In the genomic region with DNA sequence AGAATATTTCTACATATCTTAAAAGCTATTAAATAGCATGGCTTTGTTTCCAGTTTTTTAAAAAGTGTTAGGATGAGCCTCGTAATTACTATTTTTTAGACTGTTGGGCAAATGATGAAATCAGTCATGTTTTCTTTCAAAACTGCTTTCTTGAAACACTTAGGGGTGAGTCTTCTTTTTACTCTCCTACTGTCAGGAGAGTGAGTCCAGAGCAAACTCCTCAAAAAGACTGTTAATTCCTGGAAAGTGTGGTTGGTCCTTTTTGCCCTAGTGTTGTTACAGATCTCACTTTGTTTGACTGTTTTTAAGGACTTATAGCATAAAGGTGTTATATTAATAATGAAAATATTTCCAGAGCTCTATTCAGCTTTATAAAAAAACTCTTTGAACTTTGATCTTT, we compare ENCODE assay signal across 17 cellular contexts. TPM values are rescaled to one million over a fixed set of nuclear protein-coding genes. Genes with fewer than 3 reads are reported as not detected.
DNase-seq lines count a peak whose midpoint lies in the region; FAIRE-seq and TF ChIP-seq lines count a peak whose summit lies in the region.
"Had no signal": no experiment of that assay in that cellular context is flagged by ENCODE, and none has a peak within 500 bp of the region (broad histone marks: within the 10 kb centered on the region; RNA-seq: fewer than 3 reads in every experiment).

No MANE protein-coding gene starts in this region.

- intact Hi-C loops in OCI-LY7 (cut with micrococcal nuclease; ENCODE audit: unreplicated experiment) = loop anchor here (2.0 to 10.0 kb wide), 2 partner anchors 194 to 600 kb away; partner anchors contain the start of genes AIMP1 and TBCK

- H3K36me3 ChIP-seq in ACC112 (ENCODE audit: insufficient read depth, low read length) = 0 out of 2 replicates have a peak, but pooled peaks cover 10% of the 10 kb centered on the region
- H3K36me3 ChIP-seq in OCI-LY7 (ENCODE audit: insufficient read depth, low read length) = peaks cover 13% of the 10 kb centered on the region; the same call in 1 of the 2 replicates
- no peaks in the 10 kb centered on the region for H3K36me3 ChIP-seq in fibroblast of lung (ENCODE audit: control insufficient read depth, insufficient read depth, low read length)
- H3K36me3 ChIP-seq: prostate gland had no signal

- H3K4me1 ChIP-seq in ACC112 (ENCODE audit: control insufficient read depth, insufficient read depth, low read length, unreplicated experiment) (peaks cover 42% of the 10 kb centered on the region), OCI-LY7 (ENCODE audit: insufficient read depth, low read length, poor library complexity, severe bottlenecking) (peaks cover 15% of the 10 kb centered on the region), fibroblast of lung (ENCODE audit: control insufficient read depth, extremely low read depth, insufficient read depth, low read length) (peaks cover 7% of the 10 kb centered on the region)
- H3K4me1 ChIP-seq: prostate gland had no signal

- H3K4me3 ChIP-seq in ACC112 (ENCODE audit: low read depth, low read length) = no peak overlapping the region
- H3K4me3 ChIP-seq in OCI-LY7 (ENCODE audit: low read depth, low read length, poor library complexity, severe bottlenecking) = no peak overlapping the region
- no peak overlapping the region for H3K4me3 ChIP-seq in fibroblast of lung (replicated peaks in 1 of 4; ENCODE audit: control extremely low read depth in 1 of 4, insufficient read depth in 1 of 4, low read depth in 3 of 4, low read length in 4 of 4)
- H3K4me3 ChIP-seq: GM23248, prostate gland had no signal

- FAIRE-seq in GM12892 (lab: Jason Lieb, UNC) = peak; percentile 46
- FAIRE-seq: HepG2 had no signal

- POLR2A ChIA-PET in OCI-LY7 (lab: Charles Lee) = interaction anchor here (0.6 to 1.0 kb wide), 5 partner anchors 20 to 241 kb away, joined by 3 to 4 read pairs (median 3); partner anchors contain the start of gene PPA2

- BruUV-seq in OCI-LY7 (replicated peaks; lab: Mats Ljungman, UMichigan) = no TSS peak

- TF ChIP-seq CTCF in OCI-LY7 (conservative IDR thresholded peaks at IDR 0.05; ENCODE audit: low read length) (no peak), fibroblast of lung (conservative IDR thresholded peaks at IDR 0.05 in 1 of 2, IDR thresholded peaks at IDR 0.05 in 1 of 2; ENCODE audit: low read depth in 1 of 2, low read length in 2 of 2) (no peak)

- H3K9me2 ChIP-seq in OCI-LY7 (ENCODE audit: insufficient read depth, low read length) = no peaks in the 10 kb centered on the region

- peak overlapping the region; percentile 43 for H2AFZ ChIP-seq in ACC112 (ENCODE audit: low read length, unreplicated experiment)
- H2AFZ ChIP-seq in OCI-LY7 (ENCODE audit: low read length) = no peak overlapping the region
- H2AFZ ChIP-seq in fibroblast of lung (ENCODE audit: low read length) = peak overlapping the region; percentile 40

- H3K27me3 ChIP-seq in ACC112 (ENCODE audit: insufficient read depth, low read length) (no peaks in the 10 kb centered on the region), fibroblast of lung (ENCODE audit: control insufficient read depth, insufficient read depth, low read length) (no peaks in the 10 kb centered on the region)

- peaks cover 14% of the 10 kb centered on the region for H4K20me1 ChIP-seq in OCI-LY7 (ENCODE audit: insufficient read depth, low read length)
- no peaks in the 10 kb centered on the region for H4K20me1 ChIP-seq in fibroblast of lung (ENCODE audit: control insufficient read depth, extremely low read depth, insufficient read depth, low read length)

- H3K27ac ChIP-seq in ACC112 (ENCODE audit: low read depth, low read length) (peak overlapping the region; percentile 17), OCI-LY7 (ENCODE audit: low read depth, low read length, poor library complexity, severe bottlenecking) (no peak overlapping the region), fibroblast of lung (ENCODE audit: insufficient read depth, low read length) (no peak overlapping the region), substantia nigra (ENCODE audit: low read depth, low read length, poor library complexity, severe bottlenecking) (no peak overlapping the region)
- H3K27ac ChIP-seq: GM23248, prostate gland had no signal

- DNase-seq in GM12892 (ENCODE audit: insufficient read length) (no peak), OCI-LY7 (ENCODE audit: low spot score) (no peak), fibroblast of lung (ENCODE audit: low read depth in 2 of 2) (peak in 1 of 2 donors; percentile 16), cortex of kidney (lab: John Stamatoyannopoulos, UW) (no peak), GOT3 (lab: John Stamatoyannopoulos, UW) (no peak), substantia nigra (lab: John Stamatoyannopoulos, UW) (no peak)
- DNase-seq in activated CD8-positive, alpha-beta memory T cell treated with anti-CD3 and anti-CD28 coated beads, Interleukin-2, amount 50 U/mL, for 4 hours = no peak
- DNase-seq: activated CD4-positive, alpha-beta T cell treated with anti-CD3 and anti-CD28 coated beads for 48 hours; activated naive CD4-positive, alpha-beta T cell treated with anti-CD3 and anti-CD28 coated beads, Interleukin-2, amount 10 ng/mL, durations not matched to agents 7 days and 5 days; aorta; CD8-positive, alpha-beta T cell; Right ventricle myocardium superior; T-cell had no signal

- peaks cover 51% of the 10 kb centered on the region for H3K79me2 ChIP-seq in ACC112 (ENCODE audit: control insufficient read depth, insufficient read depth, low read length, unreplicated experiment)
- H3K79me2 ChIP-seq in OCI-LY7 (ENCODE audit: insufficient read depth, low read depth, low read length) = peaks cover 40% of the 10 kb centered on the region; the same call in 1 of the 2 replicates
- H3K79me2 ChIP-seq in fibroblast of lung (ENCODE audit: control insufficient read depth, insufficient read depth, low read length) = peaks cover 12% of the 10 kb centered on the region

- no peak overlapping the region for H3K9ac ChIP-seq in fibroblast of lung (ENCODE audit: insufficient read depth, low read length)
- H3K9ac ChIP-seq: GM23248 had no signal

- H3K4me2 ChIP-seq in OCI-LY7 (ENCODE audit: low read length) (peak overlapping the region; percentile 24; the same call in 1 of the 2 replicates), fibroblast of lung (ENCODE audit: extremely low read depth, insufficient read depth, low read length) (no peak overlapping the region)

- CTCF ChIA-PET in OCI-LY7 (lab: Charles Lee; ENCODE audit: unreplicated experiment) = interaction anchor here (0.7 kb wide), 1 partner anchor 583 kb away, joined by 3 read pairs; no protein-coding TSS in a partner anchor

- no peak for TF ChIP-seq POLR2A in GM12892 (IDR thresholded peaks at IDR 0.05; ENCODE audit: low read depth, low read length)

- H3K9me3 ChIP-seq in OCI-LY7 (ENCODE audit: low read length) (no peaks in the 10 kb centered on the region), fibroblast of lung (ENCODE audit: control insufficient read depth, insufficient read depth, low read depth, low read length) (no peaks in the 10 kb centered on the region)
- H3K9me3 ChIP-seq: prostate gland had no signal

RNA-seq across cellular contexts. Expression of gene GSTCD, which starts 6.3 kb away (rescaled TPM):
- 12.8 TPM for polyA plus RNA-seq in GM12892 (2012; ENCODE audit: missing spikeins)
- total RNA-seq in OCI-LY7 (2014; rRNA removed; shearing (Covaris generic)) = 20.2 and 24.0 TPM in 2 replicates
- total RNA-seq in OCI-LY7 (2022) = 22.3 and 25.0 TPM in 2 replicates
- 10.8 and 10.9 TPM in 2 replicates for total RNA-seq in fibroblast of lung
- polyA plus RNA-seq in fibroblast of lung = 8.5 and 12.4 TPM in 2 replicates
- 3.5 and 4.9 TPM in 2 replicates for polyA plus RNA-seq in fibroblast of lung (2012)
- 0.71 and 1.1 TPM in 2 replicates for polyA minus RNA-seq in fibroblast of lung (ENCODE audit: low replicate concordance)

RNA-seq across cellular contexts. Expression of gene INTS12, which starts 6.4 kb away (rescaled TPM):
- polyA plus RNA-seq in GM12892 (2012; ENCODE audit: missing spikeins) = 31.2 TPM
- 10.0 and 14.4 TPM in 2 replicates for total RNA-seq in OCI-LY7 (2014; rRNA removed; shearing (Covaris generic))
- total RNA-seq in OCI-LY7 (2022) (19.4 and 20.0 TPM in 2 replicates), fibroblast of lung (19.0 and 24.9 TPM in 2 replicates)
- 36.0 and 37.7 TPM in 2 replicates for polyA plus RNA-seq in fibroblast of lung
- 20.3 and 22.6 TPM in 2 replicates for polyA plus RNA-seq in fibroblast of lung (2012)
- 15.3 and 35.7 TPM in 2 replicates for polyA minus RNA-seq in fibroblast of lung (ENCODE audit: low replicate concordance)
